In genomic region chr3:160695906-160696305, GRCh38 we compare ENCODE assay signal across 2 cellular contexts.
TF ChIP-seq lines count a peak whose summit lies in the region.

No MANE protein-coding gene starts in this region.

TF ChIP-seq in SK-N-SH, 30 proteins besides CTCF, POLR2A, EP300 and RAD21 (continued from another document):
- TF ChIP-seq REST (IDR thresholded peaks at IDR 0.05; ENCODE audit: low read depth, low read length) (no peak), NFIC (IDR thresholded peaks at IDR 0.05; ENCODE audit: borderline replicate concordance) (no peak)

TF ChIP-seq in SK-N-SH treated with all-trans-retinoic acid at 6 μM for 48 hours, 23 proteins besides CTCF, POLR2A, EP300 and RAD21 (continued from another document):
- TF ChIP-seq, protein P1, sequence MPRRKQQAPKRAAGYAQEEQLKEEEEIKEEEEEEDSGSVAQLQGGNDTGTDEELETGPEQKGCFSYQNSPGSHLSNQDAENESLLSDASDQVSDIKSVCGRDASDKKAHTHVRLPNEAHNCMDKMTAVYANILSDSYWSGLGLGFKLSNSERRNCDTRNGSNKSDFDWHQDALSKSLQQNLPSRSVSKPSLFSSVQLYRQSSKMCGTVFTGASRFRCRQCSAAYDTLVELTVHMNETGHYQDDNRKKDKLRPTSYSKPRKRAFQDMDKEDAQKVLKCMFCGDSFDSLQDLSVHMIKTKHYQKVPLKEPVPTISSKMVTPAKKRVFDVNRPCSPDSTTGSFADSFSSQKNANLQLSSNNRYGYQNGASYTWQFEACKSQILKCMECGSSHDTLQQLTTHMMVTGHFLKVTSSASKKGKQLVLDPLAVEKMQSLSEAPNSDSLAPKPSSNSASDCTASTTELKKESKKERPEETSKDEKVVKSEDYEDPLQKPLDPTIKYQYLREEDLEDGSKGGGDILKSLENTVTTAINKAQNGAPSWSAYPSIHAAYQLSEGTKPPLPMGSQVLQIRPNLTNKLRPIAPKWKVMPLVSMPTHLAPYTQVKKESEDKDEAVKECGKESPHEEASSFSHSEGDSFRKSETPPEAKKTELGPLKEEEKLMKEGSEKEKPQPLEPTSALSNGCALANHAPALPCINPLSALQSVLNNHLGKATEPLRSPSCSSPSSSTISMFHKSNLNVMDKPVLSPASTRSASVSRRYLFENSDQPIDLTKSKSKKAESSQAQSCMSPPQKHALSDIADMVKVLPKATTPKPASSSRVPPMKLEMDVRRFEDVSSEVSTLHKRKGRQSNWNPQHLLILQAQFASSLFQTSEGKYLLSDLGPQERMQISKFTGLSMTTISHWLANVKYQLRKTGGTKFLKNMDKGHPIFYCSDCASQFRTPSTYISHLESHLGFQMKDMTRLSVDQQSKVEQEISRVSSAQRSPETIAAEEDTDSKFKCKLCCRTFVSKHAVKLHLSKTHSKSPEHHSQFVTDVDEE (CRISPR knock-in tag; IDR thresholded peaks at IDR 0.05): no peak
- TF ChIP-seq, protein P2, sequence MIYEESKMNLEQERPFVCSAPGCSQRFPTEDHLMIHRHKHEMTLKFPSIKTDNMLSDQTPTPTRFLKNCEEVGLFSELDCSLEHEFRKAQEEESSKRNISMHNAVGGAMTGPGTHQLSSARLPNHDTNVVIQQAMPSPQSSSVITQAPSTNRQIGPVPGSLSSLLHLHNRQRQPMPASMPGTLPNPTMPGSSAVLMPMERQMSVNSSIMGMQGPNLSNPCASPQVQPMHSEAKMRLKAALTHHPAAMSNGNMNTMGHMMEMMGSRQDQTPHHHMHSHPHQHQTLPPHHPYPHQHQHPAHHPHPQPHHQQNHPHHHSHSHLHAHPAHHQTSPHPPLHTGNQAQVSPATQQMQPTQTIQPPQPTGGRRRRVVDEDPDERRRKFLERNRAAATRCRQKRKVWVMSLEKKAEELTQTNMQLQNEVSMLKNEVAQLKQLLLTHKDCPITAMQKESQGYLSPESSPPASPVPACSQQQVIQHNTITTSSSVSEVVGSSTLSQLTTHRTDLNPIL (CRISPR knock-in tag; IDR thresholded peaks at IDR 0.05; ENCODE audit: low read depth): no peak
- TF ChIP-seq ZNF70 (CRISPR knock-in tag; IDR thresholded peaks at IDR 0.05): no peak
TF ChIP-seq in SK-N-SH treated with all-trans-retinoic acid at 6 μM for 48 hours: peak in this region for 0.
